In the genomic region with DNA sequence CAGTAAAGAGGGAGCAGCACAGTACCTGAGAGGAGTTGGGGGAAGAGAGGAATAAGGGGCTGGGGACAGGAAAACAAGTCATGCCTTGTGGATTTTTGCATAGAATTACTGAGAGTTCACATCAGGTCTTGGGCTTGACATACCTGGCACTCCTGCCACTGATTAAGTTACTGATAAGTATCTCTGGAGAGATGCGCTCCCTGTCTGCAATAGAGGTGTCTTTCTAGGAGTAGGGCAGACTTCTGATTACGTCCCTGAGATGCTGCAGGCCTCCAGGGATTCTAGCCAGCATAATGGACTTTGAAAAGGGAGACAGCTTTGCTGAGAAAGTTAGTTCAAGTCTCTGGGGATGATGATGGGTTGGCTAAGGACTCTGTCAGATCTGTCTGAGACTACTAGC, we compare ENCODE assay signal across 28 cellular contexts.
"Had no signal": no experiment of that assay in that cellular context is flagged by ENCODE, and none has a peak within 500 bp of the region (broad histone marks: within the 10 kb centered on the region; RNA-seq: fewer than 3 reads in every experiment).

No MANE protein-coding gene starts in this region.

- H3K36me3 ChIP-seq: adrenal gland, brain microvascular endothelial cell, breast epithelium had no signal

- H3K4me1 ChIP-seq: adrenal gland, body of pancreas, breast epithelium had no signal

- H3K27ac ChIP-seq: adrenal gland, body of pancreas, brain microvascular endothelial cell, breast epithelium, VCaP had no signal

- H3K9me3 ChIP-seq: adrenal gland, body of pancreas, breast epithelium had no signal

- H3K4me3 ChIP-seq: adrenal gland, body of pancreas, breast epithelium had no signal

- DNase-seq: activated B cell treated with CpG ODN at 0.5 μM for 24 hours; activated CD4-positive, alpha-beta memory T cell treated with anti-CD3 and anti-CD28 coated beads for 36 hours; activated CD4-positive, alpha-beta T cell treated with anti-CD3 and anti-CD28 coated beads for 4 hours; activated CD4-positive, alpha-beta T cell treated with anti-CD3 and anti-CD28 coated beads, Interleukin-2, amount 50 U/mL, for 1 hour; activated CD4-positive, alpha-beta T cell treated with anti-CD3 and anti-CD28 coated beads, Interleukin-2, amount 50 U/mL, for 4 hours; activated CD4-positive, CD25-positive, alpha-beta regulatory T cell treated with anti-CD3 and anti-CD28 coated beads, Interleukin-2, amount 50 U/mL, for 72 hours; activated CD8-positive, alpha-beta memory T cell treated with anti-CD3 and anti-CD28 coated beads, Interleukin-2, amount 50 U/mL, for 4 hours; activated CD8-positive, alpha-beta T cell treated with anti-CD3 and anti-CD28 coated beads for 36 hours; activated effector memory CD4-positive, alpha-beta T cell treated with anti-CD3 and anti-CD28 coated beads, Interleukin-2, amount 50 U/mL, for 16 hours; activated gamma-delta T cell treated with Interleukin-2 at 50 U/mL for 16 hours; activated naive CD4-positive, alpha-beta T cell; activated naive CD4-positive, alpha-beta T cell treated with anti-CD3 and anti-CD28 coated beads for 36 hours; activated naive CD4-positive, alpha-beta T cell treated with anti-CD3 and anti-CD28 coated beads, Interleukin-2, amount 50 U/mL, for 16 hours; activated naive CD8-positive, alpha-beta T cell treated with anti-CD3 and anti-CD28 coated beads for 36 hours; activated T-cell treated with anti-CD3 and anti-CD28 coated beads for 4 hours; activated T-cell treated with anti-CD3 and anti-CD28 coated beads, Interleukin-2, amount 50 U/mL, for 1 hour; activated T-cell treated with anti-CD3 and anti-CD28 coated beads, Interleukin-2, amount 50 U/mL, for 4 hours; activated T-cell treated with anti-CD3 and anti-CD28 coated beads, Interleukin-2, amount 50 U/mL, for 72 hours; adrenal gland; amniotic stem cell; aorta; body of pancreas; brain microvascular endothelial cell; central memory CD4-positive, alpha-beta T cell; T-cell; T-helper 17 cell had no signal

- H3K27me3 ChIP-seq: adrenal gland, body of pancreas, brain microvascular endothelial cell, breast epithelium had no signal
